Comparison of ENCODE assay signal across 2 cellular contexts in the genomic region with DNA sequence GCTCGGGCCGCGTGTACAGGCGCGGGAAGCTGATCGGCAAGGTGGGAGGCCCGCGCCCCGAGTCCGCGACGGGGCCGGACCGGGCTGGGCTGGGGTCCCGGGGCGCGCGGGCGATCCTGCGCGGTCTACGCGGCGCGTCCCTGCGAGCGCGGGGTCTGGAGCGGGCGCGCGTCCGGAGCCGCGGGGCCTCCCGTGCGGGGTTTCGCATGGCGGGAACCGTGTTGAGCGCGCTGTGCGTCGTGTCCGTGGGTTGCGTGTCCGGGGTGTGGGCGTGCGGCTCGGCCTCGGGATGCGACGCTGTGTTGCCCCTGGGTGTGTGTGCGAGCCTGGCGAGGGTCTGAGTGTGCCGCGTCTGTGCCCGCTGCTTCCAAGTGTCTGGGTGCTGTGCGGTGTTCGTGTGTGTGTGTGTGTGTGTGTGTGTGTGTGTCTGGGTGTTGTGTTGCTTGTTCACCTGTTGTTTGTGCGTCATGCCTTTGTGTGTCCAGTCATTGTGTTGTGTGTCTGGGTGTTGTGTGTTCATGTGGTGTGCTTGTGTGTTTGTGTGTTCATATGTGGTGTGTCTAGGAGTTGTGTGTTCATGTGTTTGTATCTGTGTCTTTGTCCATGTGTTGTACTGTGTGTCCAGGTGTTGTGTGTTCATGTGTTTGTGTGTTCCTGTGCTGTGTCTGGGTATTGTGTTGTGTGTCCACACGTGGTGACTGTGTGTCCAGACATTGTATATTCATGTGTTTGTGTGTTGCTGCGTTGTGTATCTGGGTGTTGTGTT.
TF ChIP-seq lines count a peak whose summit lies in the region.

No MANE protein-coding gene starts in this region.

TF ChIP-seq in HEK293, 187 proteins besides CTCF, POLR2A, EP300 and RAD21 (continued from another document):
- TF ChIP-seq, protein P1, sequence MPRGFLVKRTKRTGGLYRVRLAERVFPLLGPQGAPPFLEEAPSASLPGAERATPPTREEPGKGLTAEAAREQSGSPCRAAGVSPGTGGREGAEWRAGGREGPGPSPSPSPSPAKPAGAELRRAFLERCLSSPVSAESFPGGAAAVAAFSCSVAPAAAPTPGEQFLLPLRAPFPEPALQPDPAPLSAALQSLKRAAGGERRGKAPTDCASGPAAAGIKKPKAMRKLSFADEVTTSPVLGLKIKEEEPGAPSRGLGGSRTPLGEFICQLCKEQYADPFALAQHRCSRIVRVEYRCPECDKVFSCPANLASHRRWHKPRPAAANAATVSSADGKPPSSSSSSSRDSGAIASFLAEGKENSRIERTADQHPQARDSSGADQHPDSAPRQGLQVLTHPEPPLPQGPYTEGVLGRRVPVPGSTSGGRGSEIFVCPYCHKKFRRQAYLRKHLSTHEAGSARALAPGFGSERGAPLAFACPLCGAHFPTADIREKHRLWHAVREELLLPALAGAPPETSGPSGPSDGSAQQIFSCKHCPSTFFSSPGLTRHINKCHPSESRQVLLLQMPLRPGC (tag by site-specific recombination; IDR thresholded peaks at IDR 0.05): peak; percentile 45; the same call in 1 of the 2 replicates
- TF ChIP-seq BCL11A (tag by site-specific recombination; IDR thresholded peaks at IDR 0.05; ENCODE audit: low read depth) (no peak), ZNF2 (tag by site-specific recombination; IDR thresholded peaks at IDR 0.05) (peak; percentile 94), SCRT1 (tag by site-specific recombination; IDR thresholded peaks at IDR 0.05; ENCODE audit: borderline replicate concordance) (peak; percentile 97), KLF8 (tag by site-specific recombination; IDR thresholded peaks at IDR 0.05) (no peak; the same call in 1 of the 2 replicates), ZNF776 (tag by site-specific recombination; IDR thresholded peaks at IDR 0.05; ENCODE audit: borderline replicate concordance) (0 out of 2 replicates have a peak, but pooled peaks have one; percentile 18), ZBTB7A (tag by site-specific recombination; IDR thresholded peaks at IDR 0.05; ENCODE audit: low read depth) (peak; percentile 53; the same call in 1 of the 2 replicates), SCRT2 (tag by site-specific recombination; IDR thresholded peaks at IDR 0.05) (peak; percentile 97), ZFHX2 (tag by site-specific recombination; conservative IDR thresholded peaks at IDR 0.05) (peak; percentile 66), ZNF777 (tag by site-specific recombination; IDR thresholded peaks at IDR 0.05; ENCODE audit: borderline replicate concordance) (0 out of 2 replicates have a peak, but pooled peaks have one; percentile 8)
- TF ChIP-seq, protein P2, sequence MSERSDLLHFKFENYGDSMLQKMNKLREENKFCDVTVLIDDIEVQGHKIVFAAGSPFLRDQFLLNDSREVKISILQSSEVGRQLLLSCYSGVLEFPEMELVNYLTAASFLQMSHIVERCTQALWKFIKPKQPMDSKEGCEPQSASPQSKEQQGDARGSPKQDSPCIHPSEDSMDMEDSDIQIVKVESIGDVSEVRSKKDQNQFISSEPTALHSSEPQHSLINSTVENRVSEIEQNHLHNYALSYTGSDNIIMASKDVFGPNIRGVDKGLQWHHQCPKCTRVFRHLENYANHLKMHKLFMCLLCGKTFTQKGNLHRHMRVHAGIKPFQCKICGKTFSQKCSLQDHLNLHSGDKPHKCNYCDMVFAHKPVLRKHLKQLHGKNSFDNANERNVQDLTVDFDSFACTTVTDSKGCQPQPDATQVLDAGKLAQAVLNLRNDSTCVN (tag by site-specific recombination; optimal IDR thresholded peaks at IDR 0.05): peak; percentile 43
- TF ChIP-seq, protein P3, sequence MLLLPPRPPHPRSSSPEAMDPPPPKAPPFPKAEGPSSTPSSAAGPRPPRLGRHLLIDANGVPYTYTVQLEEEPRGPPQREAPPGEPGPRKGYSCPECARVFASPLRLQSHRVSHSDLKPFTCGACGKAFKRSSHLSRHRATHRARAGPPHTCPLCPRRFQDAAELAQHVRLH (tag by site-specific recombination; IDR thresholded peaks at IDR 0.05): 0 out of 2 replicates have a peak, but pooled peaks have one; percentile 21
- TF ChIP-seq, protein P4, sequence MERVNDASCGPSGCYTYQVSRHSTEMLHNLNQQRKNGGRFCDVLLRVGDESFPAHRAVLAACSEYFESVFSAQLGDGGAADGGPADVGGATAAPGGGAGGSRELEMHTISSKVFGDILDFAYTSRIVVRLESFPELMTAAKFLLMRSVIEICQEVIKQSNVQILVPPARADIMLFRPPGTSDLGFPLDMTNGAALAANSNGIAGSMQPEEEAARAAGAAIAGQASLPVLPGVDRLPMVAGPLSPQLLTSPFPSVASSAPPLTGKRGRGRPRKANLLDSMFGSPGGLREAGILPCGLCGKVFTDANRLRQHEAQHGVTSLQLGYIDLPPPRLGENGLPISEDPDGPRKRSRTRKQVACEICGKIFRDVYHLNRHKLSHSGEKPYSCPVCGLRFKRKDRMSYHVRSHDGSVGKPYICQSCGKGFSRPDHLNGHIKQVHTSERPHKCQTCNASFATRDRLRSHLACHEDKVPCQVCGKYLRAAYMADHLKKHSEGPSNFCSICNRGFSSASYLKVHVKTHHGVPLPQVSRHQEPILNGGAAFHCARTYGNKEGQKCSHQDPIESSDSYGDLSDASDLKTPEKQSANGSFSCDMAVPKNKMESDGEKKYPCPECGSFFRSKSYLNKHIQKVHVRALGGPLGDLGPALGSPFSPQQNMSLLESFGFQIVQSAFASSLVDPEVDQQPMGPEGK (tag by site-specific recombination; IDR thresholded peaks at IDR 0.05): peak; percentile 21; the same call in 1 of the 2 replicates
- TF ChIP-seq, protein P5, sequence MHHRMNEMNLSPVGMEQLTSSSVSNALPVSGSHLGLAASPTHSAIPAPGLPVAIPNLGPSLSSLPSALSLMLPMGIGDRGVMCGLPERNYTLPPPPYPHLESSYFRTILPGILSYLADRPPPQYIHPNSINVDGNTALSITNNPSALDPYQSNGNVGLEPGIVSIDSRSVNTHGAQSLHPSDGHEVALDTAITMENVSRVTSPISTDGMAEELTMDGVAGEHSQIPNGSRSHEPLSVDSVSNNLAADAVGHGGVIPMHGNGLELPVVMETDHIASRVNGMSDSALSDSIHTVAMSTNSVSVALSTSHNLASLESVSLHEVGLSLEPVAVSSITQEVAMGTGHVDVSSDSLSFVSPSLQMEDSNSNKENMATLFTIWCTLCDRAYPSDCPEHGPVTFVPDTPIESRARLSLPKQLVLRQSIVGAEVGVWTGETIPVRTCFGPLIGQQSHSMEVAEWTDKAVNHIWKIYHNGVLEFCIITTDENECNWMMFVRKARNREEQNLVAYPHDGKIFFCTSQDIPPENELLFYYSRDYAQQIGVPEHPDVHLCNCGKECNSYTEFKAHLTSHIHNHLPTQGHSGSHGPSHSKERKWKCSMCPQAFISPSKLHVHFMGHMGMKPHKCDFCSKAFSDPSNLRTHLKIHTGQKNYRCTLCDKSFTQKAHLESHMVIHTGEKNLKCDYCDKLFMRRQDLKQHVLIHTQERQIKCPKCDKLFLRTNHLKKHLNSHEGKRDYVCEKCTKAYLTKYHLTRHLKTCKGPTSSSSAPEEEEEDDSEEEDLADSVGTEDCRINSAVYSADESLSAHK (tag by site-specific recombination; IDR thresholded peaks at IDR 0.05): no peak; the same call in 1 of the 2 replicates

TF ChIP-seq in K562, 482 proteins besides CTCF, POLR2A, EP300 and RAD21 (continued from another document and continues in another):
- TF ChIP-seq, protein P6, sequence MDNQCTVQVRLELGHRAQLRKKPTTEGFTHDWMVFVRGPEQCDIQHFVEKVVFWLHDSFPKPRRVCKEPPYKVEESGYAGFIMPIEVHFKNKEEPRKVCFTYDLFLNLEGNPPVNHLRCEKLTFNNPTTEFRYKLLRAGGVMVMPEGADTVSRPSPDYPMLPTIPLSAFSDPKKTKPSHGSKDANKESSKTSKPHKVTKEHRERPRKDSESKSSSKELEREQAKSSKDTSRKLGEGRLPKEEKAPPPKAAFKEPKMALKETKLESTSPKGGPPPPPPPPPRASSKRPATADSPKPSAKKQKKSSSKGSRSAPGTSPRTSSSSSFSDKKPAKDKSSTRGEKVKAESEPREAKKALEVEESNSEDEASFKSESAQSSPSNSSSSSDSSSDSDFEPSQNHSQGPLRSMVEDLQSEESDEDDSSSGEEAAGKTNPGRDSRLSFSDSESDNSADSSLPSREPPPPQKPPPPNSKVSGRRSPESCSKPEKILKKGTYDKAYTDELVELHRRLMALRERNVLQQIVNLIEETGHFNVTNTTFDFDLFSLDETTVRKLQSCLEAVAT (IDR thresholded peaks at IDR 0.05): peak; percentile 58 to 68; a peak in 1 of 4 replicates
- TF ChIP-seq DPF2 (IDR thresholded peaks at IDR 0.05) (peak; percentile 49; the same call in 1 of the 2 replicates), BCOR (IDR thresholded peaks at IDR 0.05) (peak; percentile 81), FOXK2 (conservative IDR thresholded peaks at IDR 0.05 in 1 of 2, IDR thresholded peaks at IDR 0.05 in 1 of 2; ENCODE audit: low read depth in 2 of 2) (0 out of 4 replicates have a peak, but pooled peaks of 1 of the 2 experiments have one; percentile 41), NCOA4 (IDR thresholded peaks at IDR 0.05; ENCODE audit: partially characterized antibody) (peak; percentile 16), LARP7 (IDR thresholded peaks at IDR 0.05) (peak; percentile 72; the same call in 1 of the 2 replicates), TRIM24 (IDR thresholded peaks at IDR 0.05) (peak; percentile 45 to 57; a peak in 2 of 4 replicates), MYBL2 (IDR thresholded peaks at IDR 0.05; ENCODE audit: low read depth) (peak; percentile 33; the same call in 1 of the 2 replicates), MYBL2 (CRISPR knock-in tag; IDR thresholded peaks at IDR 0.05; ENCODE audit: borderline replicate concordance) (no peak), ZC3H4 (CRISPR knock-in tag; IDR thresholded peaks at IDR 0.05; ENCODE audit: borderline replicate concordance) (no peak), ZNF830 (CRISPR knock-in tag; IDR thresholded peaks at IDR 0.05) (no peak), SRSF9 (IDR thresholded peaks at IDR 0.05; ENCODE audit: borderline replicate concordance, low read depth, low read length) (no peak), EZH2 (IDR thresholded peaks at IDR 0.05; ENCODE audit: borderline replicate concordance, low read depth, low read length) (peak; percentile 87; the same call in 1 of the 2 replicates), POLR2G (IDR thresholded peaks at IDR 0.05; ENCODE audit: low read depth, low read length) (peak; percentile 4; the same call in 1 of the 2 replicates), GATAD2A (IDR thresholded peaks at IDR 0.05) (0 out of 2 replicates have a peak, but pooled peaks have one; percentile 33), EGR1 (conservative IDR thresholded peaks at IDR 0.05) (0 out of 2 replicates have a peak, but pooled peaks have one; percentile 31), ARID1B (IDR thresholded peaks at IDR 0.05) (peak; percentile 43; the same call in 1 of the 2 replicates), ZNF316 (IDR thresholded peaks at IDR 0.05) (peak; percentile 11; the same call in 1 of the 2 replicates), ZNF695 (CRISPR knock-in tag; IDR thresholded peaks at IDR 0.05) (no peak), CAMTA2 (CRISPR knock-in tag; conservative IDR thresholded peaks at IDR 0.05) (no peak), HDGF (IDR thresholded peaks at IDR 0.05) (peak; percentile 75; the same call in 1 of the 2 replicates)
- TF ChIP-seq, protein P7, sequence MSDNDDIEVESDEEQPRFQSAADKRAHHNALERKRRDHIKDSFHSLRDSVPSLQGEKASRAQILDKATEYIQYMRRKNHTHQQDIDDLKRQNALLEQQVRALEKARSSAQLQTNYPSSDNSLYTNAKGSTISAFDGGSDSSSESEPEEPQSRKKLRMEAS (CRISPR knock-in tag; IDR thresholded peaks at IDR 0.05): peak; percentile 65
- TF ChIP-seq, protein P8, sequence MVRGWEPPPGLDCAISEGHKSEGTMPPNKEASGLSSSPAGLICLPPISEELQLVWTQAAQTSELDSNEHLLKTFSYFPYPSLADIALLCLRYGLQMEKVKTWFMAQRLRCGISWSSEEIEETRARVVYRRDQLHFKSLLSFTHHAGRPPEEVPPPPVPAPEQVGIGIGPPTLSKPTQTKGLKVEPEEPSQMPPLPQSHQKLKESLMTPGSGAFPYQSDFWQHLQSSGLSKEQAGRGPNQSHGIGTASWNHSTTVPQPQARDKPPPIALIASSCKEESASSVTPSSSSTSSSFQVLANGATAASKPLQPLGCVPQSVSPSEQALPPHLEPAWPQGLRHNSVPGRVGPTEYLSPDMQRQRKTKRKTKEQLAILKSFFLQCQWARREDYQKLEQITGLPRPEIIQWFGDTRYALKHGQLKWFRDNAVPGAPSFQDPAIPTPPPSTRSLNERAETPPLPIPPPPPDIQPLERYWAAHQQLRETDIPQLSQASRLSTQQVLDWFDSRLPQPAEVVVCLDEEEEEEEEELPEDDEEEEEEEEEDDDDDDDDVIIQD (CRISPR knock-in tag; IDR thresholded peaks at IDR 0.05): no peak
- TF ChIP-seq, protein P9, sequence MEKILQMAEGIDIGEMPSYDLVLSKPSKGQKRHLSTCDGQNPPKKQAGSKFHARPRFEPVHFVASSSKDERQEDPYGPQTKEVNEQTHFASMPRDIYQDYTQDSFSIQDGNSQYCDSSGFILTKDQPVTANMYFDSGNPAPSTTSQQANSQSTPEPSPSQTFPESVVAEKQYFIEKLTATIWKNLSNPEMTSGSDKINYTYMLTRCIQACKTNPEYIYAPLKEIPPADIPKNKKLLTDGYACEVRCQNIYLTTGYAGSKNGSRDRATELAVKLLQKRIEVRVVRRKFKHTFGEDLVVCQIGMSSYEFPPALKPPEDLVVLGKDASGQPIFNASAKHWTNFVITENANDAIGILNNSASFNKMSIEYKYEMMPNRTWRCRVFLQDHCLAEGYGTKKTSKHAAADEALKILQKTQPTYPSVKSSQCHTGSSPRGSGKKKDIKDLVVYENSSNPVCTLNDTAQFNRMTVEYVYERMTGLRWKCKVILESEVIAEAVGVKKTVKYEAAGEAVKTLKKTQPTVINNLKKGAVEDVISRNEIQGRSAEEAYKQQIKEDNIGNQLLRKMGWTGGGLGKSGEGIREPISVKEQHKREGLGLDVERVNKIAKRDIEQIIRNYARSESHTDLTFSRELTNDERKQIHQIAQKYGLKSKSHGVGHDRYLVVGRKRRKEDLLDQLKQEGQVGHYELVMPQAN (IDR thresholded peaks at IDR 0.05; ENCODE audit: borderline replicate concordance): peak; percentile 63
- TF ChIP-seq, protein P10, sequence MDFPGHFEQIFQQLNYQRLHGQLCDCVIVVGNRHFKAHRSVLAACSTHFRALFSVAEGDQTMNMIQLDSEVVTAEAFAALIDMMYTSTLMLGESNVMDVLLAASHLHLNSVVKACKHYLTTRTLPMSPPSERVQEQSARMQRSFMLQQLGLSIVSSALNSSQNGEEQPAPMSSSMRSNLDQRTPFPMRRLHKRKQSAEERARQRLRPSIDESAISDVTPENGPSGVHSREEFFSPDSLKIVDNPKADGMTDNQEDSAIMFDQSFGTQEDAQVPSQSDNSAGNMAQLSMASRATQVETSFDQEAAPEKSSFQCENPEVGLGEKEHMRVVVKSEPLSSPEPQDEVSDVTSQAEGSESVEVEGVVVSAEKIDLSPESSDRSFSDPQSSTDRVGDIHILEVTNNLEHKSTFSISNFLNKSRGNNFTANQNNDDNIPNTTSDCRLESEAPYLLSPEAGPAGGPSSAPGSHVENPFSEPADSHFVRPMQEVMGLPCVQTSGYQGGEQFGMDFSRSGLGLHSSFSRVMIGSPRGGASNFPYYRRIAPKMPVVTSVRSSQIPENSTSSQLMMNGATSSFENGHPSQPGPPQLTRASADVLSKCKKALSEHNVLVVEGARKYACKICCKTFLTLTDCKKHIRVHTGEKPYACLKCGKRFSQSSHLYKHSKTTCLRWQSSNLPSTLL (IDR thresholded peaks at IDR 0.05): peak; percentile 55; the same call in 1 of the 2 replicates
- TF ChIP-seq, protein P11, sequence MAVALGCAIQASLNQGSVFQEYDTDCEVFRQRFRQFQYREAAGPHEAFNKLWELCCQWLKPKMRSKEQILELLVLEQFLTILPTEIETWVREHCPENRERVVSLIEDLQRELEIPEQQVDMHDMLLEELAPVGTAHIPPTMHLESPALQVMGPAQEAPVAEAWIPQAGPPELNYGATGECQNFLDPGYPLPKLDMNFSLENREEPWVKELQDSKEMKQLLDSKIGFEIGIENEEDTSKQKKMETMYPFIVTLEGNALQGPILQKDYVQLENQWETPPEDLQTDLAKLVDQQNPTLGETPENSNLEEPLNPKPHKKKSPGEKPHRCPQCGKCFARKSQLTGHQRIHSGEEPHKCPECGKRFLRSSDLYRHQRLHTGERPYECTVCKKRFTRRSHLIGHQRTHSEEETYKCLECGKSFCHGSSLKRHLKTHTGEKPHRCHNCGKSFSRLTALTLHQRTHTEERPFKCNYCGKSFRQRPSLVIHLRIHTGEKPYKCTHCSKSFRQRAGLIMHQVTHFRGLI (CRISPR knock-in tag; IDR thresholded peaks at IDR 0.05): no peak
